ENCODE assay signal across 8 cellular contexts in the genomic region with DNA sequence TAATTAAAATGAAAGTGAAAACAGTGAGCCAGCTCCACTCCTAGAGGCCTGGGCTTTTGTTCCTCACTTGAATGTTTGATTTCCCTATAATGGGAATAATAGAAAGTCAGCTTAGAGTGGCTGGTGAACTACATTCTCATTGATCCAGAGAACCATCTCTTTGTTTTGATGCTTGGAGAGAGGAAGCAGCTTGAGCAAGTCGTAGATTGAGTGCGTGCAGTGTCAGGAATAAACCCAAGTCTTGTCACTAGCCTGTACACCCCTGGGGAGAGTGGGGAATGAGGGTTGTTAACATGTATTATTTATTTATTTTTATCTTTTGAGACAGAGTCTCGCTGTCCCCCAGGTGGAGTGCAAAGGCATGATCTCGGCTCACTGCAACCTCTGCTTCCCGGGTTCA. TPM values are rescaled to one million over a fixed set of nuclear protein-coding genes. Genes with fewer than 3 reads are reported as not detected.
DNase-seq lines count a peak whose midpoint lies in the region; ATAC-seq and TF ChIP-seq lines count a peak whose summit lies in the region.

No MANE protein-coding gene starts in this region.

- CTCF ChIA-PET in PC-9 (lab: Charles Lee): interaction anchor here (0.6 to 2.9 kb wide), 5 partner anchors 10 to 598 kb away, joined by 3 to 14 read pairs (median 4); a partner anchor contains a TSS

- H3K27me3 ChIP-seq in GM23338 (ENCODE audit: insufficient read depth) (no peaks in the 10 kb centered on the region), PC-9 (ENCODE audit: insufficient read depth, low read depth) (no peaks in the 10 kb centered on the region)

- H3K4me1 ChIP-seq in GM23338 (ENCODE audit: insufficient read depth) (peaks cover 3% of the 10 kb centered on the region), PC-9 (replicated peaks; ENCODE audit: insufficient read depth) (peaks cover 13% of the 10 kb centered on the region; the same call in 1 of the 2 replicates)

- peaks cover 12% of the 10 kb centered on the region for H4K20me1 ChIP-seq in GM23338 (replicated peaks; ENCODE audit: insufficient read depth)
- peaks cover 15% of the 10 kb centered on the region for H4K20me1 ChIP-seq in PC-9 (ENCODE audit: insufficient read depth)

- TF ChIP-seq CTCF in GM23338 (conservative IDR thresholded peaks at IDR 0.05; ENCODE audit: low read depth in 2 of 2): no peak
- TF ChIP-seq CTCF in PC-9 (conservative IDR thresholded peaks at IDR 0.05): no peak
- TF ChIP-seq CTCF in epithelial cell of proximal tubule (conservative IDR thresholded peaks at IDR 0.05; ENCODE audit: low read depth, low read length): no peak
- TF ChIP-seq CTCF in osteocyte (IDR thresholded peaks at IDR 0.05): no peak

- H3K9me2 ChIP-seq in GM23338 (ENCODE audit: insufficient read depth) (no peaks in the 10 kb centered on the region), PC-9 (ENCODE audit: insufficient read depth) (no peaks in the 10 kb centered on the region)

- H3K27me3 Mint-ChIP-seq in GM23338 (ENCODE audit: insufficient read depth, low read depth, poor library complexity): peaks cover 4% of the 10 kb centered on the region
- H3K27me3 Mint-ChIP-seq in osteocyte (ENCODE audit: unreplicated experiment): peaks cover 32% of the 10 kb centered on the region

- no peak overlapping the region for H3K27ac ChIP-seq in GM23338 (ENCODE audit: low read depth)
- H3K27ac ChIP-seq in PC-9: peak overlapping the region; percentile 88

- H3K4me3 Mint-ChIP-seq in GM23338 (peak overlapping the region; percentile 99), osteocyte (ENCODE audit: unreplicated experiment) (peak overlapping the region; percentile 96)

- H3K36me3 Mint-ChIP-seq in GM23338 (ENCODE audit: low read depth): peaks cover 14% of the 10 kb centered on the region; the same call in 2 of the 3 replicates
- peaks cover 5% of the 10 kb centered on the region for H3K36me3 Mint-ChIP-seq in osteocyte (ENCODE audit: unreplicated experiment)

- POLR2A ChIA-PET in PC-9 (lab: Charles Lee; ENCODE audit: unreplicated experiment): interaction anchor here (0.7 to 0.8 kb wide), 3 partner anchors 199 to 373 kb away, joined by 4 to 6 read pairs (median 4); no protein-coding TSS in a partner anchor

- H3K27ac Mint-ChIP-seq in GM23338 (no peak overlapping the region), osteocyte (ENCODE audit: unreplicated experiment) (peak overlapping the region; percentile 99)

- no peak for ATAC-seq in GM23338
- ATAC-seq in HG03460 (IDR thresholded peaks at IDR 0.05; ENCODE audit: unreplicated experiment): no peak

- intact Hi-C loops in PC-9 (cut with micrococcal nuclease; ENCODE audit: unreplicated experiment): loop anchor here (5.0 kb wide), 2 partner anchors 341 to 514 kb away; no protein-coding TSS in a partner anchor

- DNase-seq in GM23338 (ENCODE audit: low spot score) (no peak), PC-9 (no peak), epithelial cell of proximal tubule (ENCODE audit: low read depth) (no peak), osteocyte (ENCODE audit: extremely low spot score, unreplicated experiment) (no peak), NCI-H187 treated with DMSO at 0.1 percent for 48 hours (lab: John Stamatoyannopoulos, UW) (no peak), NCI-H524 (lab: John Stamatoyannopoulos, UW) (no peak), cerebellar cortex (ENCODE audit: low spot score) (no peak)

- peaks cover 4% of the 10 kb centered on the region; the same call in 1 of the 2 replicates for H3K36me3 ChIP-seq in GM23338 (ENCODE audit: insufficient read depth)
- H3K36me3 ChIP-seq in PC-9 (ENCODE audit: low read depth): no peaks in the 10 kb centered on the region

- peaks cover 9% of the 10 kb centered on the region for H3K4me1 Mint-ChIP-seq in GM23338
- peaks cover 12% of the 10 kb centered on the region for H3K4me1 Mint-ChIP-seq in osteocyte (ENCODE audit: unreplicated experiment)

- H3K4me2 ChIP-seq in GM23338 (peak overlapping the region; percentile 80), PC-9 (peak overlapping the region; percentile 95)

- H3K9me3 Mint-ChIP-seq in GM23338 (no peaks in the 10 kb centered on the region), osteocyte (ENCODE audit: unreplicated experiment) (no peaks in the 10 kb centered on the region)

- H2AFZ ChIP-seq in GM23338: 0 out of 2 replicates have a peak overlapping the region, but pooled peaks have one; percentile 8
- peak overlapping the region; percentile 92 for H2AFZ ChIP-seq in PC-9

- H3K9me3 ChIP-seq in PC-9 (ENCODE audit: insufficient read depth, low read depth): no peaks in the 10 kb centered on the region

- TSS peak; percentile 96 for BruUV-seq in PC-9 (replicated peaks; lab: Mats Ljungman, UMichigan)

- H3F3A ChIP-seq in GM23338 (replicated peaks; ENCODE audit: low read depth): no peaks in the 10 kb centered on the region
- H3F3A ChIP-seq in PC-9 (ENCODE audit: insufficient read depth, low read depth): no peaks in the 10 kb centered on the region

- H3K79me2 ChIP-seq in GM23338 (replicated peaks; ENCODE audit: insufficient read depth) (peaks cover 40% of the 10 kb centered on the region), PC-9 (ENCODE audit: low read depth) (peaks cover 26% of the 10 kb centered on the region)

- H3K4me3 ChIP-seq in GM23338 (peak overlapping the region; percentile 76), PC-9 (peak overlapping the region; percentile 99), epithelial cell of proximal tubule (ENCODE audit: low read depth, low read length) (peak overlapping the region; percentile 100)

RNA-seq across cellular contexts. Expression of a gene that starts 0.9 kb away (rescaled TPM):
- total RNA-seq in GM23338 (2014; rRNA removed; shearing (Covaris generic)): 44.5 and 57.1 TPM in 2 replicates
- polyA plus RNA-seq in GM23338 (2016; fragmentation: Nextera tagmentation; extraction: Ambion mirVana): 43.0 and 49.2 TPM in 2 replicates
- total RNA-seq in PC-9 (2021) (59.2 and 71.8 TPM in 2 replicates), epithelial cell of proximal tubule (29.1 and 29.7 TPM in 2 replicates), osteocyte (29.7 and 33.3 TPM in 2 replicates)

RNA-seq across cellular contexts. Expression of a gene that starts 12.8 kb away (rescaled TPM):
- 3.3 and 6.4 TPM in 2 replicates for total RNA-seq in GM23338 (2014; rRNA removed; shearing (Covaris generic))
- polyA plus RNA-seq in GM23338 (2016; fragmentation: Nextera tagmentation; extraction: Ambion mirVana): 2.4 and 2.5 TPM in 2 replicates
- total RNA-seq in PC-9 (2021) (8.8 and 12.8 TPM in 2 replicates), epithelial cell of proximal tubule (0.29 and 2.5 TPM in 2 replicates), osteocyte (38.2 and 38.6 TPM in 2 replicates)

RNA-seq across cellular contexts. Expression of a gene that starts 39.7 kb away (rescaled TPM):
- total RNA-seq in GM23338 (2014; rRNA removed; shearing (Covaris generic)): 10.5 and 11.3 TPM in 2 replicates
- polyA plus RNA-seq in GM23338 (2016; fragmentation: Nextera tagmentation; extraction: Ambion mirVana): 9.4 and 10.0 TPM in 2 replicates
- total RNA-seq in PC-9 (2021): 37.5 and 52.7 TPM in 2 replicates
- total RNA-seq in epithelial cell of proximal tubule: 11.2 and 16.0 TPM in 2 replicates
- total RNA-seq in osteocyte: 27.9 and 34.2 TPM in 2 replicates
